12 cellular contexts compared by ENCODE assay signal in genomic region chr10:92692697-92693533, GRCh38. TPM values are rescaled to one million over a fixed set of nuclear protein-coding genes. Genes with fewer than 3 reads are reported as not detected.
DNase-seq lines count a peak whose midpoint lies in the region; ATAC-seq, FAIRE-seq and TF ChIP-seq lines count a peak whose summit lies in the region.
"Had no signal": no experiment of that assay in that cellular context is flagged by ENCODE, and none has a peak within 500 bp of the region (broad histone marks: within the 10 kb centered on the region; RNA-seq: fewer than 3 reads in every experiment).

No MANE protein-coding gene starts in this region.

- POLR2A ChIA-PET in activated B cell treated with CpG ODN at 0.5 μM for 24 hours (lab: Charles Lee), result interaction anchor here (1.1 to 7.5 kb wide), 11 partner anchors 8 to 155 kb away, joined by 3 to 154 read pairs (median 58); partner anchors contain the start of genes EXOC6 and KIF11
- POLR2A ChIA-PET in HepG2 (lab: Yijun Ruan, JAX), result interaction anchor here (0.9 to 2.1 kb wide), 4 partner anchors 64 to 155 kb away, joined by 3 to 5 read pairs (median 4); partner anchors contain the start of genes EXOC6 and IDE

- 6% methylated on average over 7 of the region's 7 CpGs for WGBS in HepG2 (ENCODE audit: low lambda C conversion rate)
- WGBS in suprapubic skin, result 31% methylated on average over 7 of the region's 7 CpGs

- CTCF ChIA-PET in activated naive CD4-positive, alpha-beta T cell treated with anti-CD3 and anti-CD28 coated beads, Interleukin-2, amount 10 ng/mL, durations not matched to agents 7 days and 5 days (lab: Charles Lee), result no interaction called here
- CTCF ChIA-PET in activated B cell treated with CpG ODN at 0.5 μM for 24 hours (lab: Charles Lee), result interaction anchor here (1.5 to 5.8 kb wide), 3 partner anchors 7 to 150 kb away, joined by 3 to 33 read pairs (median 4); no protein-coding TSS in a partner anchor
- CTCF ChIA-PET in HepG2 (lab: Yijun Ruan, JAX; ENCODE audit: low intra/inter-chr PET ratio, low total read pairs), result no interaction called here

- peaks cover 86% of the 10 kb centered on the region for H3K27me3 Mint-ChIP-seq in activated naive CD4-positive, alpha-beta T cell treated with anti-CD3 and anti-CD28 coated beads, Interleukin-2, amount 10 ng/mL, durations not matched to agents 7 days and 5 days
- no peaks in the 10 kb centered on the region for H3K27me3 Mint-ChIP-seq in activated B cell treated with CpG ODN at 0.5 μM for 24 hours

- H3K4me1 ChIP-seq in HepG2 (ENCODE audit: insufficient read depth, low read length), result peaks cover 56% of the 10 kb centered on the region
- peaks cover 29% of the 10 kb centered on the region for H3K4me1 ChIP-seq in suprapubic skin
- H3K4me1 ChIP-seq: foreskin keratinocyte had no signal

- H3K79me2 ChIP-seq in HepG2 (ENCODE audit: insufficient read depth, low read length), result peaks cover 54% of the 10 kb centered on the region

- H3K36me3 ChIP-seq in HepG2 (replicated peaks in 1 of 2; ENCODE audit: control insufficient read depth in 1 of 2, insufficient read depth in 2 of 2, low read length in 2 of 2) (peaks cover 0 to 5% of the 10 kb centered on the region in 2 experiments; a peak in 2 of 5 replicates), suprapubic skin (no peaks in the 10 kb centered on the region)

- H3K4me3 ChIP-seq in HepG2 (replicated peaks in 1 of 3; ENCODE audit: insufficient read depth in 1 of 3, low read depth in 2 of 3, low read length in 3 of 3) (peak overlapping the region; percentile 80 to 98 (median 94)), suprapubic skin (peak overlapping the region; percentile 52)

- TF ChIP-seq POLR2A in HepG2 (IDR thresholded peaks at IDR 0.05; ENCODE audit: insufficient read depth in 1 of 2, low read depth in 2 of 2, low read length in 2 of 2), result no peak
- TF ChIP-seq POLR2A in suprapubic skin (IDR thresholded peaks at IDR 0.05), result no peak

- H2AFZ ChIP-seq in HepG2 (ENCODE audit: low read length), result no peak overlapping the region

- H4K20me1 ChIP-seq in HepG2 (ENCODE audit: insufficient read depth, low read length), result peaks cover 13% of the 10 kb centered on the region; the same call in 1 of the 2 replicates

- H3K9ac ChIP-seq in HepG2 (ENCODE audit: insufficient read depth, low read depth, low read length), result peak overlapping the region; percentile 92

- TF ChIP-seq RAD21 in HepG2 (CRISPR knock-in tag; IDR thresholded peaks at IDR 0.05), result no peak

- TF ChIP-seq EP300 in HepG2 (IDR thresholded peaks at IDR 0.05; ENCODE audit: low read depth in 2 of 2, low read length in 2 of 2) (peak in 1 of 2 experiments; percentile 43; a peak in 1 of 4 replicates), HepG2 (CRISPR knock-in tag; IDR thresholded peaks at IDR 0.05; ENCODE audit: borderline replicate concordance) (no peak), suprapubic skin (IDR thresholded peaks at IDR 0.05) (no peak)

- H3K36me3 Mint-ChIP-seq in activated naive CD4-positive, alpha-beta T cell treated with anti-CD3 and anti-CD28 coated beads, Interleukin-2, amount 10 ng/mL, durations not matched to agents 7 days and 5 days, result peaks cover 2% of the 10 kb centered on the region
- peaks cover 51% of the 10 kb centered on the region for H3K36me3 Mint-ChIP-seq in activated B cell treated with CpG ODN at 0.5 μM for 24 hours (ENCODE audit: low read depth)

- DNase-seq in activated naive CD4-positive, alpha-beta T cell treated with anti-CD3 and anti-CD28 coated beads, Interleukin-2, amount 10 ng/mL, durations not matched to agents 7 days and 5 days, result no peak
- DNase-seq in activated naive CD4-positive, alpha-beta T cell (lab: John Stamatoyannopoulos, UW), result no peak
- DNase-seq in activated B cell treated with CpG ODN at 0.5 μM for 24 hours (no peak), HepG2 (ENCODE audit: low spot score) (no peak), suprapubic skin (ENCODE audit: low spot score in 2 of 2) (no peak), NCI-H82 (lab: John Stamatoyannopoulos, UW) (no peak)
- no peak for DNase-seq in central memory CD4-positive, alpha-beta T cell
- DNase-seq: activated CD4-positive, alpha-beta T cell treated with anti-CD3 and anti-CD28 coated beads for 36 hours; foreskin keratinocyte had no signal

- no peak for ATAC-seq in activated B cell treated with CpG ODN at 0.5 μM for 24 hours (ENCODE audit: low read depth)
- ATAC-seq in HepG2, result no peak
- ATAC-seq in HG03354 (IDR thresholded peaks at IDR 0.05; ENCODE audit: poor library complexity, severe bottlenecking, unreplicated experiment), result no peak
- ATAC-seq: activated CD4-positive, alpha-beta T cell treated with anti-CD3 and anti-CD28 coated beads for 36 hours; foreskin keratinocyte had no signal

- TF ChIP-seq CTCF in activated B cell treated with CpG ODN at 0.5 μM for 24 hours (IDR thresholded peaks at IDR 0.05), result no peak
- TF ChIP-seq CTCF in HepG2 (CRISPR knock-in tag; IDR thresholded peaks at IDR 0.05), result no peak
- no peak for TF ChIP-seq CTCF in suprapubic skin (IDR thresholded peaks at IDR 0.05)

- no TSS peak for BruUV-seq in HepG2 (replicated peaks; lab: Mats Ljungman, UMichigan)

- H3K27me3 ChIP-seq in HepG2 (ENCODE audit: control insufficient read depth in 1 of 2, insufficient read depth in 2 of 2, low read length in 2 of 2), result no peaks in the 10 kb centered on the region; a peak in 1 of 5 replicates
- peaks cover 86% of the 10 kb centered on the region for H3K27me3 ChIP-seq in suprapubic skin

- no peaks in the 10 kb centered on the region for H3K9me3 ChIP-seq in HepG2 (ENCODE audit: low read length)
- no peaks in the 10 kb centered on the region for H3K9me3 ChIP-seq in suprapubic skin

- H3K4me2 ChIP-seq in HepG2 (ENCODE audit: low read depth, low read length), result peak overlapping the region; percentile 99

- in situ Hi-C loops in HepG2 (cut with HindIII; ENCODE audit: extremely low pct_ligation_motif_present, low pct_unique_long_range_greater_than_20kb), result no loop called here

- peak overlapping the region; percentile 81 for H3K27ac ChIP-seq in HepG2 (ENCODE audit: extremely low read length, insufficient read depth, low read length)
- H3K27ac ChIP-seq in suprapubic skin, result no peak overlapping the region
- H3K27ac ChIP-seq: foreskin keratinocyte had no signal

- H3K4me1 Mint-ChIP-seq in activated naive CD4-positive, alpha-beta T cell treated with anti-CD3 and anti-CD28 coated beads, Interleukin-2, amount 10 ng/mL, durations not matched to agents 7 days and 5 days, result peaks cover 37% of the 10 kb centered on the region
- H3K4me1 Mint-ChIP-seq in activated B cell treated with CpG ODN at 0.5 μM for 24 hours, result peaks cover 59% of the 10 kb centered on the region

- H3K27ac Mint-ChIP-seq in activated naive CD4-positive, alpha-beta T cell treated with anti-CD3 and anti-CD28 coated beads, Interleukin-2, amount 10 ng/mL, durations not matched to agents 7 days and 5 days, result no peak overlapping the region
- H3K27ac Mint-ChIP-seq in activated B cell treated with CpG ODN at 0.5 μM for 24 hours, result peak overlapping the region; percentile 92
- H3K27ac Mint-ChIP-seq: activated CD4-positive, alpha-beta T cell treated with anti-CD3 and anti-CD28 coated beads for 36 hours; nephron had no signal

- no peak for FAIRE-seq in HepG2 (lab: Jason Lieb, UNC)
- FAIRE-seq: RCC 7860 had no signal

- intact Hi-C loops in activated B cell treated with CpG ODN at 0.5 μM for 24 hours (cut with micrococcal nuclease), result no loop called here
- intact Hi-C loops in HepG2 (cut with micrococcal nuclease; ENCODE audit: unreplicated experiment), result no loop called here

- H3K9me3 Mint-ChIP-seq in activated naive CD4-positive, alpha-beta T cell treated with anti-CD3 and anti-CD28 coated beads, Interleukin-2, amount 10 ng/mL, durations not matched to agents 7 days and 5 days, result no peaks in the 10 kb centered on the region
- H3K9me3 Mint-ChIP-seq in activated B cell treated with CpG ODN at 0.5 μM for 24 hours, result no peaks in the 10 kb centered on the region

- peak overlapping the region; percentile 21 for H3K4me3 Mint-ChIP-seq in activated naive CD4-positive, alpha-beta T cell treated with anti-CD3 and anti-CD28 coated beads, Interleukin-2, amount 10 ng/mL, durations not matched to agents 7 days and 5 days
- peak overlapping the region; percentile 83 for H3K4me3 Mint-ChIP-seq in activated B cell treated with CpG ODN at 0.5 μM for 24 hours
- H3K4me3 Mint-ChIP-seq: activated CD4-positive, alpha-beta T cell treated with anti-CD3 and anti-CD28 coated beads for 36 hours had no signal

TF ChIP-seq in HepG2, 621 proteins besides CTCF, POLR2A, EP300 and RAD21 (continues in another document):
- TF ChIP-seq MED1 (CRISPR knock-in tag; IDR thresholded peaks at IDR 0.05) (no peak), ZNF782 (CRISPR knock-in tag; IDR thresholded peaks at IDR 0.05; ENCODE audit: borderline replicate concordance) (no peak), ATF7-NPFF (CRISPR knock-in tag; IDR thresholded peaks at IDR 0.05; ENCODE audit: low read depth) (no peak), HOXA9 (CRISPR knock-in tag; IDR thresholded peaks at IDR 0.05; ENCODE audit: borderline replicate concordance) (no peak), TRIM24 (CRISPR knock-in tag; IDR thresholded peaks at IDR 0.05) (no peak), SMAD9 (CRISPR knock-in tag; IDR thresholded peaks at IDR 0.05) (no peak)

RNA-seq across cellular contexts. Expression of gene HHEX, which starts 3.2 kb away (rescaled TPM):
- total RNA-seq in activated B cell treated with CpG ODN at 0.5 μM for 24 hours, result 50.3 and 55.1 TPM in 2 replicates
- 46.3 and 48.7 TPM in 2 replicates for total RNA-seq in HepG2 (2016; rRNA removed; fragmentation: Illumina TruSeq; extraction: Trizol)
- 25.9 and 29.2 TPM in 2 replicates for total RNA-seq in HepG2 (2016; cell fraction: cytosol; rRNA removed; fragmentation: Illumina TruSeq; extraction: Trizol; ENCODE audit: low read depth)
- total RNA-seq in HepG2 (2016; cell fraction: insoluble cytoplasmic fraction; rRNA removed; fragmentation: Illumina TruSeq; extraction: Trizol), result 43.9 and 48.8 TPM in 2 replicates
- 62.2 and 63.1 TPM in 2 replicates for total RNA-seq in HepG2 (2016; cell fraction: membrane; rRNA removed; fragmentation: Illumina TruSeq; extraction: Trizol)
- total RNA-seq in HepG2 (2016; cell fraction: nucleus; rRNA removed; fragmentation: Illumina TruSeq; extraction: Trizol), result 52.5 and 57.6 TPM in 2 replicates
- polyA plus RNA-seq in HepG2 (2011; rRNA removed), result 41.6 and 44.5 TPM in 2 replicates
- polyA plus RNA-seq in HepG2 (2011; cell fraction: cytosol; rRNA removed), result 18.5 and 21.6 TPM in 2 replicates
- polyA plus RNA-seq in HepG2 (2011; cell fraction: nucleus; rRNA removed), result 79.7 and 115 TPM in 2 replicates
- 63.0 and 87.7 TPM in 2 replicates for polyA plus RNA-seq in HepG2 (2012)
- polyA plus RNA-seq in HepG2 (2016; cell fraction: cytosol; fragmentation: Illumina TruSeq; extraction: Trizol; ENCODE audit: low read depth), result 19.2 and 21.5 TPM in 2 replicates
- 83.5 and 84.6 TPM in 2 replicates for polyA plus RNA-seq in HepG2 (2016; cell fraction: insoluble cytoplasmic fraction; fragmentation: Illumina TruSeq; extraction: Trizol; ENCODE audit: low read depth)
- polyA plus RNA-seq in HepG2 (2016; cell fraction: membrane; fragmentation: Illumina TruSeq; extraction: Trizol; ENCODE audit: low read depth), result 48.1 and 50.7 TPM in 2 replicates
- polyA plus RNA-seq in HepG2 (2016; cell fraction: nucleus; fragmentation: Illumina TruSeq; extraction: Trizol; ENCODE audit: insufficient read depth, low read depth), result 143 and 147 TPM in 2 replicates
- polyA minus RNA-seq in HepG2 (2011; rRNA and poly(A)+ RNA removed; ENCODE audit: low replicate concordance), result 4.9 and 26.4 TPM in 2 replicates
- 27.9 and 32.2 TPM in 2 replicates for polyA minus RNA-seq in HepG2 (2011; cell fraction: cytosol; rRNA and poly(A)+ RNA removed)
- polyA minus RNA-seq in HepG2 (2011; cell fraction: nucleus; rRNA and poly(A)+ RNA removed), result 37.4 and 50.1 TPM in 2 replicates
- total RNA-seq in suprapubic skin, result 1 to 10 TPM; 1.3 to 5.6 (median 3.6) TPM
- total RNA-seq: foreskin keratinocyte had no signal
- polyA plus RNA-seq: foreskin keratinocyte had no signal
